Comparison of ENCODE assay signal across 17 cellular contexts in the genomic region with DNA sequence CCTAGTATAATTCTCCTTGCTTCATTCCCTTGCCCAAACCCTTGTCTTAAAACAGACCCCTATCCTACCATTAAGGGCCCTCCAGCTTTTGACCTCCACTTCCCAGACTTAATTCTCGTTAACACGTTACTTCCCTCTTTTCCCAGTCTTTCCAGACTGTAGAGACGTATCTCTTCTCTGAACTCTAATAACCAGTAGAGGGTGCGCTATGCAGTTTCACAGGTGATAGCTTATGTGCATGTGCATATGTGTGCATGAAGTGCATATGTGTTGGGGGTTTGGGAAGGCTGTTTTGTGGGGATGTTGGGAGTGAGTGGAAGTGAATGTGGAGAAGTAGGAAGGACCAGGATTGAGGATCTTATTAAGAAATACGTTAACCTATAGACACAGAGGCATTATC.
DNase-seq lines count a peak whose midpoint lies in the region; ATAC-seq and TF ChIP-seq lines count a peak whose summit lies in the region.
"Had no signal": no experiment of that assay in that cellular context is flagged by ENCODE, and none has a peak within 500 bp of the region (broad histone marks: within the 10 kb centered on the region; RNA-seq: fewer than 3 reads in every experiment).

No MANE protein-coding gene starts in this region.

- no peaks in the 10 kb centered on the region for H3K9me3 ChIP-seq in mammary epithelial cell (replicated peaks; ENCODE audit: insufficient read depth, low read length)
- H3K9me3 ChIP-seq: Caco-2 had no signal

- dilution Hi-C loops in mammary epithelial cell (cut with HindIII; ENCODE audit: low sequenced_read_pairs): no loop called here

- CTCF ChIA-PET in MCF 10A (lab: Yijun Ruan, JAX) (interaction anchor here (0.6 to 2.0 kb wide), 19 partner anchors 10 to 275 kb away, joined by 3 to 10 read pairs (median 4); no protein-coding TSS in a partner anchor), mammary epithelial cell (lab: Charles Lee; ENCODE audit: low non-redundant PET) (no interaction called here)

- no peak for TF ChIP-seq CTCF in MCF 10A (IDR thresholded peaks at IDR 0.05; ENCODE audit: unreplicated experiment)
- TF ChIP-seq CTCF in mammary epithelial cell (conservative IDR thresholded peaks at IDR 0.05 in 1 of 2, IDR thresholded peaks at IDR 0.05 in 1 of 2; ENCODE audit: extremely low read depth in 1 of 2, insufficient read depth in 1 of 2, low read depth in 1 of 2, low read length in 2 of 2): no peak
- 0 out of 2 replicates have a peak, but pooled peaks have one; percentile 5 for TF ChIP-seq CTCF in LNCaP clone FGC (IDR thresholded peaks at IDR 0.05; ENCODE audit: control insufficient read depth, extremely low read depth, insufficient read depth)

- H3K27me3 Mint-ChIP-seq in MCF 10A (ENCODE audit: insufficient read depth, unreplicated experiment): no peaks in the 10 kb centered on the region

- no peak overlapping the region for H3K9ac ChIP-seq in mammary epithelial cell (ENCODE audit: insufficient read depth, low read length)

- no TSS peak for BruUV-seq in MCF 10A (replicated peaks; lab: Mats Ljungman, UMichigan)
- BruUV-seq in mammary epithelial cell (replicated peaks; lab: Mats Ljungman, UMichigan): no TSS peak

- POLR2A ChIA-PET in MCF 10A (lab: Yijun Ruan, JAX): no interaction called here

- H3K27me3 ChIP-seq in mammary epithelial cell (ENCODE audit: insufficient read depth, low read length): no peaks in the 10 kb centered on the region

- peak; percentile 53 for DNase-seq in MCF 10A (ENCODE audit: unreplicated experiment)
- DNase-seq in mammary epithelial cell: no peak
- DNase-seq in LNCaP clone FGC (ENCODE audit: low read depth): no peak
- peak; percentile 10 for DNase-seq in RPMI7951 (ENCODE audit: low read depth)
- DNase-seq in KG1 (lab: John Stamatoyannopoulos, UW): no peak
- DNase-seq in activated gamma-delta T cell (lab: John Stamatoyannopoulos, UW): no peak
- DNase-seq: Caco-2; CD4-positive, CD25-positive, alpha-beta regulatory T cell; Kasumi-1; NCI-H1105 treated with DMSO at 0.1 percent for 48 hours; NCI-H187; NCI-H446 treated with DMSO at 0.1 percent for 48 hours; NCI-H774; SHP77; T-helper 2 cell had no signal

- no peak overlapping the region for H3K4me3 ChIP-seq in mammary epithelial cell (replicated peaks in 1 of 3; ENCODE audit: insufficient read depth in 1 of 3, low read depth in 2 of 3, low read length in 3 of 3)
- no peak overlapping the region for H3K4me3 ChIP-seq in LNCaP clone FGC (ENCODE audit: low read depth, low read length)
- H3K4me3 ChIP-seq: GM23338 had no signal

- H3K4me1 ChIP-seq in mammary epithelial cell (ENCODE audit: insufficient read depth, low read length): peaks cover 3% of the 10 kb centered on the region

- no peaks in the 10 kb centered on the region for H4K20me1 ChIP-seq in mammary epithelial cell (ENCODE audit: insufficient read depth, low read length)

- no peak for ATAC-seq in GM21367 (IDR thresholded peaks at IDR 0.05; ENCODE audit: unreplicated experiment)
- ATAC-seq: GM23338 had no signal

- in situ Hi-C loops in mammary epithelial cell (cut with MboI; ENCODE audit: low sequenced_read_pairs in 2 of 2): no loop called here

- H3K27ac Mint-ChIP-seq in MCF 10A (ENCODE audit: low read depth, unreplicated experiment): no peak overlapping the region
- H3K27ac Mint-ChIP-seq: CD4-positive, CD25-positive, alpha-beta regulatory T cell; GM23338 had no signal

- no peak overlapping the region for H3K4me3 Mint-ChIP-seq in MCF 10A (ENCODE audit: unreplicated experiment)
- H3K4me3 Mint-ChIP-seq: CD4-positive, CD25-positive, alpha-beta regulatory T cell; GM23338 had no signal

- H3K27ac ChIP-seq in mammary epithelial cell (ENCODE audit: insufficient read depth, low read depth, low read length): no peak overlapping the region

- intact Hi-C loops in MCF 10A (cut with micrococcal nuclease): loop anchor here (1.0 to 5.0 kb wide), 3 partner anchors 61 to 235 kb away; no protein-coding TSS in a partner anchor
- intact Hi-C loops in mammary epithelial cell (cut with micrococcal nuclease): no loop called here

- H2AFZ ChIP-seq in mammary epithelial cell (ENCODE audit: low read depth, low read length): no peak overlapping the region
- H2AFZ ChIP-seq: GM23338 had no signal

- WGBS in mammary epithelial cell (ENCODE audit: low coverage, missing lambda C conversion rate): 93% methylated on average over 5 of the region's 5 CpGs

- no peaks in the 10 kb centered on the region for H3K36me3 ChIP-seq in mammary epithelial cell (ENCODE audit: insufficient read depth, low read length)

- H3K79me2 ChIP-seq in mammary epithelial cell (ENCODE audit: insufficient read depth, low read length): no peaks in the 10 kb centered on the region

- no peaks in the 10 kb centered on the region for H3K36me3 Mint-ChIP-seq in MCF 10A (ENCODE audit: insufficient read depth, unreplicated experiment)
- H3K36me3 Mint-ChIP-seq: CD4-positive, CD25-positive, alpha-beta regulatory T cell had no signal

- H3K9me3 Mint-ChIP-seq in MCF 10A (ENCODE audit: unreplicated experiment): no peaks in the 10 kb centered on the region
- H3K9me3 Mint-ChIP-seq: GM23338 had no signal

- peaks cover 11% of the 10 kb centered on the region for H3K4me1 Mint-ChIP-seq in MCF 10A (ENCODE audit: insufficient read depth, unreplicated experiment)
- H3K4me1 Mint-ChIP-seq: CD4-positive, CD25-positive, alpha-beta regulatory T cell had no signal

- no peak overlapping the region for H3K4me2 ChIP-seq in mammary epithelial cell (ENCODE audit: insufficient read depth, low read depth, low read length)
- H3K4me2 ChIP-seq: GM23338 had no signal

Comparison
In these comparisons a context has a peak if more than half of its experiments do, and no peak if none do; other contexts are left out.
1. DNase-seq: peak in MCF 10A (single experiment) and RPMI7951 (single experiment); none in mammary epithelial cell (single experiment), LNCaP clone FGC (single experiment), KG1 (single experiment) and activated gamma-delta T cell (single experiment).